In the genomic region with DNA sequence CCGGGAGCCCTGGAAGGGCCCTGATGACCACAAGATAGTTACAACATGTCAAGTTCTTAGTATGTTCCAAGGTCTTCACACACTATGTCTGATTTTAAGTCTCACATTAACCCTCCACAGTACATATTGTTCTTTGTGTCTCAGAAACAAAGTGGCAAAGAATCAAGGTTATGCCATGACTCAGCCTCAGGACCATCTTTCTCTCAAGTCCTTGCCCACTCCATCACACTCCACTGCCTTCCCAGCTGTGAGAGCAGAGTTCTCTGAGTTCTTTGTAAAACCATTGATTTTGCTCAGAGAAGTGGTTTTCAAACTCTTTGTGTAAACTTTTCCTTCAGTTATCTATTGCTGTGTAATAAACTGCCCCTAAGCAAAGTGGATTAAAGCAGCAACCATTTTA, we compare ENCODE assay signal across 35 cellular contexts.
"Had no signal": no experiment of that assay in that cellular context is flagged by ENCODE, and none has a peak within 500 bp of the region (broad histone marks: within the 10 kb centered on the region; RNA-seq: fewer than 3 reads in every experiment).

No MANE protein-coding gene starts in this region.

- H3K27me3 ChIP-seq: adrenal gland, ascending aorta, body of pancreas, brain microvascular endothelial cell, breast epithelium had no signal

- H3K36me3 ChIP-seq: adrenal gland, ascending aorta, brain microvascular endothelial cell, breast epithelium had no signal

- ATAC-seq: activated CD8-positive, alpha-beta T cell treated with anti-CD3 and anti-CD28 coated beads for 36 hours; activated naive CD4-positive, alpha-beta T cell treated with anti-CD3 and anti-CD28 coated beads, Interleukin-2, amount 50 U/mL, for 72 hours; body of pancreas had no signal

- H3K4me1 ChIP-seq: ascending aorta, body of pancreas, breast epithelium had no signal

- H3K4me3 ChIP-seq: adrenal gland, ascending aorta, body of pancreas, breast epithelium had no signal

- H3K4me1 Mint-ChIP-seq: activated B cell treated with CpG ODN at 0.5 μM for 24 hours; activated CD4-positive, alpha-beta T cell treated with anti-CD3 and anti-CD28 coated beads, Interleukin-2, amount 10 ng/mL, durations not matched to agents 24 days and 14 days; activated naive CD4-positive, alpha-beta T cell treated with anti-CD3 and anti-CD28 coated beads, Interleukin-2, amount 10 ng/mL, durations not matched to agents 7 days and 5 days had no signal

- H3K9me3 ChIP-seq: adrenal gland, ascending aorta, body of pancreas, breast epithelium had no signal

- H3K4me3 Mint-ChIP-seq: activated B cell treated with CpG ODN at 0.5 μM for 24 hours; activated CD4-positive, alpha-beta memory T cell treated with anti-CD3 and anti-CD28 coated beads for 36 hours; activated CD4-positive, alpha-beta T cell treated with anti-CD3 and anti-CD28 coated beads, Interleukin-2, amount 10 ng/mL, durations not matched to agents 24 days and 14 days; activated CD8-positive, alpha-beta T cell treated with anti-CD3 and anti-CD28 coated beads for 36 hours; activated naive CD4-positive, alpha-beta T cell treated with anti-CD3 and anti-CD28 coated beads, Interleukin-2, amount 10 ng/mL, durations not matched to agents 7 days and 5 days; activated naive CD8-positive, alpha-beta T cell treated with anti-CD3 and anti-CD28 coated beads for 36 hours; T-helper 1 cell treated with Interleukin-12 subunit alpha and Interleukin-12 subunit beta and Interleukin-4 antibody, amounts not matched to agents 30 μg/mL and 1 μg/mL, for 36 hours; T-helper 2 cell treated with Interferon-gamma antibody and Interleukin-4, amounts not matched to agents 5 μg/mL and 100 μg/mL, for 36 hours had no signal

- H3K27me3 Mint-ChIP-seq: activated naive CD8-positive, alpha-beta T cell treated with anti-CD3 and anti-CD28 coated beads for 36 hours had no signal

- H3K27ac ChIP-seq: adrenal gland, ascending aorta, body of pancreas, brain microvascular endothelial cell, breast epithelium, VCaP had no signal

- H3K36me3 Mint-ChIP-seq: activated CD4-positive, alpha-beta memory T cell treated with anti-CD3 and anti-CD28 coated beads for 36 hours; activated naive CD4-positive, alpha-beta T cell treated with anti-CD3 and anti-CD28 coated beads, Interleukin-2, amount 10 ng/mL, durations not matched to agents 7 days and 5 days; activated naive CD4-positive, alpha-beta T cell treated with anti-CD3 and anti-CD28 coated beads, Interleukin-2, amount 50 U/mL, for 72 hours; activated naive CD8-positive, alpha-beta T cell treated with anti-CD3 and anti-CD28 coated beads for 36 hours had no signal

- H3K9me3 Mint-ChIP-seq: activated B cell treated with CpG ODN at 0.5 μM for 24 hours; activated CD4-positive, alpha-beta memory T cell treated with anti-CD3 and anti-CD28 coated beads for 36 hours; activated CD4-positive, alpha-beta T cell treated with anti-CD3 and anti-CD28 coated beads, Interleukin-2, amount 10 ng/mL, durations not matched to agents 24 days and 14 days; activated CD8-positive, alpha-beta T cell treated with anti-CD3 and anti-CD28 coated beads for 36 hours; activated naive CD4-positive, alpha-beta T cell treated with anti-CD3 and anti-CD28 coated beads, Interleukin-2, amount 10 ng/mL, durations not matched to agents 7 days and 5 days; activated naive CD4-positive, alpha-beta T cell treated with anti-CD3 and anti-CD28 coated beads, Interleukin-2, amount 50 U/mL, for 72 hours; activated naive CD8-positive, alpha-beta T cell treated with anti-CD3 and anti-CD28 coated beads for 36 hours; activated T-helper 2 cell treated with anti-CD3 and anti-CD28 coated beads, Interferon-gamma antibody, Interleukin-2, Interleukin-4, amounts not matched to agents 10 μg/mL and 5 μg/mL and 100 μg/mL, durations not matched to agents 14 hours and 24 hours and 36 hours; T-helper 1 cell treated with Interleukin-12 subunit alpha and Interleukin-12 subunit beta and Interleukin-4 antibody, amounts not matched to agents 30 μg/mL and 1 μg/mL, for 36 hours; T-helper 2 cell treated with Interferon-gamma antibody and Interleukin-4, amounts not matched to agents 5 μg/mL and 100 μg/mL, for 36 hours had no signal

- H3K27ac Mint-ChIP-seq: activated B cell treated with CpG ODN at 0.5 μM for 24 hours; activated CD4-positive, alpha-beta memory T cell treated with anti-CD3 and anti-CD28 coated beads for 36 hours; activated CD4-positive, alpha-beta T cell treated with anti-CD3 and anti-CD28 coated beads, Interleukin-2, amount 10 ng/mL, durations not matched to agents 24 days and 14 days; activated CD8-positive, alpha-beta T cell treated with anti-CD3 and anti-CD28 coated beads for 36 hours; activated naive CD4-positive, alpha-beta T cell treated with anti-CD3 and anti-CD28 coated beads, Interleukin-2, amount 10 ng/mL, durations not matched to agents 7 days and 5 days; activated naive CD4-positive, alpha-beta T cell treated with anti-CD3 and anti-CD28 coated beads, Interleukin-2, amount 50 U/mL, for 72 hours; activated naive CD8-positive, alpha-beta T cell treated with anti-CD3 and anti-CD28 coated beads for 36 hours; activated T-helper 2 cell treated with anti-CD3 and anti-CD28 coated beads, Interferon-gamma antibody, Interleukin-2, Interleukin-4, amounts not matched to agents 10 μg/mL and 5 μg/mL and 100 μg/mL, durations not matched to agents 14 hours and 24 hours and 36 hours; T-helper 1 cell treated with Interleukin-12 subunit alpha and Interleukin-12 subunit beta and Interleukin-4 antibody, amounts not matched to agents 30 μg/mL and 1 μg/mL, for 36 hours; T-helper 2 cell treated with Interferon-gamma antibody and Interleukin-4, amounts not matched to agents 5 μg/mL and 100 μg/mL, for 36 hours had no signal

- FAIRE-seq: TTC549 had no signal

- DNase-seq: activated B cell treated with CpG ODN at 0.5 μM for 24 hours; activated CD4-positive, alpha-beta memory T cell treated with anti-CD3 and anti-CD28 coated beads for 36 hours; activated CD4-positive, alpha-beta T cell treated with anti-CD3 and anti-CD28 coated beads for 4 hours; activated CD4-positive, alpha-beta T cell treated with anti-CD3 and anti-CD28 coated beads, Interleukin-2, amount 10 ng/mL, durations not matched to agents 24 days and 14 days; activated CD4-positive, alpha-beta T cell treated with anti-CD3 and anti-CD28 coated beads, Interleukin-2, amount 50 U/mL, for 1 hour; activated CD4-positive, alpha-beta T cell treated with anti-CD3 and anti-CD28 coated beads, Interleukin-2, amount 50 U/mL, for 4 hours; activated CD4-positive, CD25-positive, alpha-beta regulatory T cell treated with anti-CD3 and anti-CD28 coated beads, Interleukin-2, amount 50 U/mL, for 72 hours; activated CD8-positive, alpha-beta memory T cell treated with anti-CD3 and anti-CD28 coated beads, Interleukin-2, amount 50 U/mL, for 4 hours; activated CD8-positive, alpha-beta T cell treated with anti-CD3 and anti-CD28 coated beads for 36 hours; activated effector memory CD4-positive, alpha-beta T cell treated with Interleukin-2 at 50 U/mL for 16 hours; activated gamma-delta T cell; activated naive CD4-positive, alpha-beta T cell treated with anti-CD3 and anti-CD28 coated beads, Interleukin-2, amount 10 ng/mL, durations not matched to agents 7 days and 5 days; activated naive CD4-positive, alpha-beta T cell treated with Interleukin-2 at 50 U/mL for 16 hours; activated naive CD8-positive, alpha-beta T cell treated with anti-CD3 and anti-CD28 coated beads for 36 hours; activated T-cell treated with anti-CD3 and anti-CD28 coated beads for 4 hours; activated T-cell treated with anti-CD3 and anti-CD28 coated beads, Interleukin-2, amount 50 U/mL, for 1 hour; activated T-cell treated with anti-CD3 and anti-CD28 coated beads, Interleukin-2, amount 50 U/mL, for 48 hours; adrenal gland; amygdala; anterior cingulate cortex; body of pancreas; brain microvascular endothelial cell; central memory CD4-positive, alpha-beta T cell; SW 1271; T-helper 1 cell; T-helper 2 cell; T-helper 9 cell had no signal
